Comparison of ENCODE assay signal across 14 cellular contexts in genomic region chr5:104513194-104513602, GRCh38.
DNase-seq lines count a peak whose midpoint lies in the region; ATAC-seq, FAIRE-seq and TF ChIP-seq lines count a peak whose summit lies in the region.
"Had no signal": no experiment of that assay in that cellular context is flagged by ENCODE, and none has a peak within 500 bp of the region (broad histone marks: within the 10 kb centered on the region; RNA-seq: fewer than 3 reads in every experiment).

No MANE protein-coding gene starts in this region.

- peaks cover 22% of the 10 kb centered on the region for H3K9me3 ChIP-seq in A673 (ENCODE audit: low read depth, low read length, poor library complexity, severe bottlenecking)

- intact Hi-C loops in A673 (cut with micrococcal nuclease; ENCODE audit: unreplicated experiment), result no loop called here

- H3K4me3 ChIP-seq in A673 (ENCODE audit: low read depth, low read length, poor library complexity, severe bottlenecking) (no peak overlapping the region), astrocyte of the cerebellum (ENCODE audit: low read depth, low read length) (no peak overlapping the region)
- H3K4me3 ChIP-seq: coronary artery had no signal

- DNase-seq in A673 (ENCODE audit: low spot score), result peak; percentile 7
- peak; percentile 1 for DNase-seq in HTR-8/SVneo (ENCODE audit: insufficient read length, low spot score)
- peak; percentile 1 for DNase-seq in astrocyte of the cerebellum (ENCODE audit: low read depth)
- DNase-seq in kidney glomerular epithelial cell (lab: John Stamatoyannopoulos, UW), result peak; percentile 36
- DNase-seq in NCI-H1694 (lab: John Stamatoyannopoulos, UW), result no peak
- no peak for DNase-seq in HuH-7 (ENCODE audit: low spot score)
- no peak for DNase-seq in NOMO-1 (lab: John Stamatoyannopoulos, UW; ENCODE audit: unreplicated experiment in 2 of 2)
- DNase-seq: activated CD8-positive, alpha-beta T cell treated with anti-CD3 and anti-CD28 coated beads for 36 hours; activated gamma-delta T cell treated with Interleukin-2 at 50 U/mL for 16 hours; nephron progenitor cell; RPMI8226 had no signal

- no peak for FAIRE-seq in HTR-8/SVneo (lab: Jason Lieb, UNC)

- H3K36me3 ChIP-seq in A673 (ENCODE audit: insufficient read depth, low read length, poor library complexity, severe bottlenecking), result no peaks in the 10 kb centered on the region

- no peak overlapping the region for H3K27ac ChIP-seq in A673 (ENCODE audit: low read depth, low read length, poor library complexity, severe bottlenecking)
- H3K27ac ChIP-seq: coronary artery, KMS-11 had no signal

- CTCF ChIA-PET in A673 (lab: Charles Lee), result no interaction called here

- in situ Hi-C loops in astrocyte of the cerebellum (cut with HindIII; ENCODE audit: low sequenced_read_pairs), result no loop called here

- POLR2A ChIA-PET in A673 (lab: Charles Lee; ENCODE audit: low non-redundant PET), result no interaction called here

- no peak for ATAC-seq in HG03196 (IDR thresholded peaks at IDR 0.05; ENCODE audit: unreplicated experiment)
- ATAC-seq: activated CD8-positive, alpha-beta T cell treated with anti-CD3 and anti-CD28 coated beads for 36 hours had no signal

- H3K4me1 ChIP-seq in A673 (ENCODE audit: insufficient read depth, low read length, poor library complexity, severe bottlenecking), result no peaks in the 10 kb centered on the region

- BruUV-seq in A673 (replicated peaks; lab: Mats Ljungman, UMichigan), result no TSS peak

- no peaks in the 10 kb centered on the region for H3K27me3 ChIP-seq in A673 (replicated peaks; ENCODE audit: insufficient read depth, low read depth, low read length, poor library complexity)

- TF ChIP-seq CTCF in A673 (conservative IDR thresholded peaks at IDR 0.05; ENCODE audit: low read depth, low read length) (no peak), astrocyte of the cerebellum (IDR thresholded peaks at IDR 0.05; ENCODE audit: low read depth, low read length, missing control alignments) (no peak)

Comparison
In these comparisons a context has a peak if more than half of its experiments do, and no peak if none do; other contexts are left out.
1. DNase-seq: peak in A673 (single experiment), HTR-8/SVneo (single experiment), astrocyte of the cerebellum (single experiment) and kidney glomerular epithelial cell (single experiment); none in NCI-H1694 (single experiment), HuH-7 (single experiment) and NOMO-1 (0 of 2).